Comparison of ENCODE assay signal across 25 cellular contexts in genomic region chr15:100785181-100786138, GRCh38.
A peak's percentile ranks its signal among the peaks of the same experiment; 100 is the strongest.
DNase-seq lines count a peak whose midpoint lies in the region; ATAC-seq and TF ChIP-seq lines count a peak whose summit lies in the region.
"Had no signal": no experiment of that assay in that cellular context is flagged by ENCODE, and none has a peak within 500 bp of the region (broad histone marks: within the 10 kb centered on the region; RNA-seq: fewer than 3 reads in every experiment).

No MANE protein-coding gene starts in this region.

- no peak overlapping the region for H3K4me3 Mint-ChIP-seq in activated CD4-positive, alpha-beta T cell treated with anti-CD3 and anti-CD28 coated beads, Interleukin-2, amount 10 ng/mL, durations not matched to agents 24 days and 14 days
- H3K4me3 Mint-ChIP-seq in progenitor cell of endocrine pancreas (ENCODE audit: low read depth) = no peak overlapping the region
- H3K4me3 Mint-ChIP-seq: GM23338, naive B cell, T-helper 17 cell had no signal

- H3K36me3 Mint-ChIP-seq in activated CD4-positive, alpha-beta T cell treated with anti-CD3 and anti-CD28 coated beads, Interleukin-2, amount 10 ng/mL, durations not matched to agents 24 days and 14 days (ENCODE audit: low read depth) = no peaks in the 10 kb centered on the region
- H3K36me3 Mint-ChIP-seq in progenitor cell of endocrine pancreas (ENCODE audit: insufficient read depth) = no peaks in the 10 kb centered on the region
- H3K36me3 Mint-ChIP-seq: naive B cell had no signal

- no peak for TF ChIP-seq POLR2A in uterus (IDR thresholded peaks at IDR 0.05)

- H3K4me3 ChIP-seq in colonic mucosa = no peak overlapping the region
- H3K4me3 ChIP-seq in uterus = no peak overlapping the region
- H3K4me3 ChIP-seq: adrenal gland, BLaER1, GM23338, heart right ventricle, K562, prostate gland, smooth muscle cell had no signal

- H3K9me3 ChIP-seq in colonic mucosa (no peaks in the 10 kb centered on the region), uterus (no peaks in the 10 kb centered on the region)
- H3K9me3 ChIP-seq: adrenal gland, BLaER1, heart right ventricle, prostate gland had no signal

- peak; percentile 38 for ATAC-seq in HG02642 (IDR thresholded peaks at IDR 0.05; ENCODE audit: poor library complexity, unreplicated experiment)
- ATAC-seq: GM23338, heart right ventricle, K562, T-helper 17 cell had no signal

- peak; percentile 51 for DNase-seq in activated CD4-positive, alpha-beta T cell treated with anti-CD3 and anti-CD28 coated beads, Interleukin-2, amount 10 ng/mL, durations not matched to agents 24 days and 14 days
- no peak for DNase-seq in activated CD4-positive, alpha-beta T cell treated with anti-CD3 and anti-CD28 coated beads for 1 hour
- DNase-seq in colonic mucosa = peak; percentile 4
- peak; percentile 1 for DNase-seq in progenitor cell of endocrine pancreas (ENCODE audit: low spot score, unreplicated experiment)
- no peak for DNase-seq in uterus
- no peak for DNase-seq in NCI-H2171 (lab: John Stamatoyannopoulos, UW)
- no peak for DNase-seq in GM20000 (ENCODE audit: low spot score)
- DNase-seq: activated gamma-delta T cell; caudate nucleus; GDM1; heart right ventricle; naive B cell; NCI-H1048; NCI-H2107; SIG-M5; stimulated activated CD4-positive, alpha-beta T cell treated with anti-CD3 and anti-CD28 coated beads, Interleukin-4, amount 100 ng/mL, for 24 hours; T-helper 17 cell had no signal

- no peak overlapping the region for H3K27ac Mint-ChIP-seq in activated CD4-positive, alpha-beta T cell treated with anti-CD3 and anti-CD28 coated beads, Interleukin-2, amount 10 ng/mL, durations not matched to agents 24 days and 14 days
- no peak overlapping the region for H3K27ac Mint-ChIP-seq in progenitor cell of endocrine pancreas
- H3K27ac Mint-ChIP-seq: GM23338, naive B cell, T-helper 17 cell had no signal

- H3K27me3 Mint-ChIP-seq in activated CD4-positive, alpha-beta T cell treated with anti-CD3 and anti-CD28 coated beads, Interleukin-2, amount 10 ng/mL, durations not matched to agents 24 days and 14 days = no peaks in the 10 kb centered on the region
- peaks cover 12% of the 10 kb centered on the region for H3K27me3 Mint-ChIP-seq in progenitor cell of endocrine pancreas

- intact Hi-C loops in activated CD4-positive, alpha-beta T cell treated with anti-CD3 and anti-CD28 coated beads, Interleukin-2, amount 10 ng/mL, durations not matched to agents 24 days and 14 days (cut with micrococcal nuclease) = no loop called here
- intact Hi-C loops in colonic mucosa (cut with DNase I) = no loop called here
- intact Hi-C loops in uterus (cut with DNase I; ENCODE audit: low total_unique reads) = no loop called here

- no peaks in the 10 kb centered on the region for H3K4me1 ChIP-seq in colonic mucosa
- H3K4me1 ChIP-seq in uterus = no peaks in the 10 kb centered on the region
- H3K4me1 ChIP-seq: adrenal gland, heart right ventricle, prostate gland had no signal

- H3K9ac ChIP-seq in colonic mucosa (ENCODE audit: low read depth in 2 of 2, low read length in 2 of 2) = no peak overlapping the region
- H3K9ac ChIP-seq: BLaER1 had no signal

- no peak overlapping the region for H3K27ac ChIP-seq in colonic mucosa
- H3K27ac ChIP-seq in uterus = no peak overlapping the region
- H3K27ac ChIP-seq: 22Rv1, adrenal gland, BLaER1, heart right ventricle, prostate gland had no signal

- no peaks in the 10 kb centered on the region for H3K9me3 Mint-ChIP-seq in activated CD4-positive, alpha-beta T cell treated with anti-CD3 and anti-CD28 coated beads, Interleukin-2, amount 10 ng/mL, durations not matched to agents 24 days and 14 days
- H3K9me3 Mint-ChIP-seq in progenitor cell of endocrine pancreas (ENCODE audit: low read depth) = no peaks in the 10 kb centered on the region
- H3K9me3 Mint-ChIP-seq: naive B cell had no signal

- H3K27me3 ChIP-seq in colonic mucosa (no peaks in the 10 kb centered on the region), uterus (no peaks in the 10 kb centered on the region)
- H3K27me3 ChIP-seq: adrenal gland, BLaER1 had no signal

- TF ChIP-seq CTCF in colonic mucosa (IDR thresholded peaks at IDR 0.05) = no peak
- TF ChIP-seq CTCF in progenitor cell of endocrine pancreas (IDR thresholded peaks at IDR 0.05; ENCODE audit: unreplicated experiment) = no peak
- TF ChIP-seq CTCF in uterus (IDR thresholded peaks at IDR 0.05) = no peak
- TF ChIP-seq CTCF in GM20000 (IDR thresholded peaks at IDR 0.05; ENCODE audit: extremely low read depth, missing control alignments) = no peak

- H3K36me3 ChIP-seq in colonic mucosa (no peaks in the 10 kb centered on the region), uterus (no peaks in the 10 kb centered on the region)
- H3K36me3 ChIP-seq: adrenal gland, BLaER1, heart right ventricle, prostate gland had no signal

- no peaks in the 10 kb centered on the region for H3K4me1 Mint-ChIP-seq in activated CD4-positive, alpha-beta T cell treated with anti-CD3 and anti-CD28 coated beads, Interleukin-2, amount 10 ng/mL, durations not matched to agents 24 days and 14 days
- H3K4me1 Mint-ChIP-seq in progenitor cell of endocrine pancreas (ENCODE audit: low read depth) = no peaks in the 10 kb centered on the region
- H3K4me1 Mint-ChIP-seq: GM23338, naive B cell, T-helper 17 cell had no signal

Comparison
In these comparisons a context has a peak if more than half of its experiments do, and no peak if none do; other contexts are left out.
1. DNase-seq: peak in activated CD4-positive, alpha-beta T cell treated with anti-CD3 and anti-CD28 coated beads, Interleukin-2, amount 10 ng/mL, durations not matched to agents 24 days and 14 days (single experiment), colonic mucosa (single experiment) and progenitor cell of endocrine pancreas (single experiment); none in activated CD4-positive, alpha-beta T cell treated with anti-CD3 and anti-CD28 coated beads for 1 hour (single experiment), uterus (0 of 2), NCI-H2171 (single experiment) and GM20000 (single experiment).